In the genomic region with DNA sequence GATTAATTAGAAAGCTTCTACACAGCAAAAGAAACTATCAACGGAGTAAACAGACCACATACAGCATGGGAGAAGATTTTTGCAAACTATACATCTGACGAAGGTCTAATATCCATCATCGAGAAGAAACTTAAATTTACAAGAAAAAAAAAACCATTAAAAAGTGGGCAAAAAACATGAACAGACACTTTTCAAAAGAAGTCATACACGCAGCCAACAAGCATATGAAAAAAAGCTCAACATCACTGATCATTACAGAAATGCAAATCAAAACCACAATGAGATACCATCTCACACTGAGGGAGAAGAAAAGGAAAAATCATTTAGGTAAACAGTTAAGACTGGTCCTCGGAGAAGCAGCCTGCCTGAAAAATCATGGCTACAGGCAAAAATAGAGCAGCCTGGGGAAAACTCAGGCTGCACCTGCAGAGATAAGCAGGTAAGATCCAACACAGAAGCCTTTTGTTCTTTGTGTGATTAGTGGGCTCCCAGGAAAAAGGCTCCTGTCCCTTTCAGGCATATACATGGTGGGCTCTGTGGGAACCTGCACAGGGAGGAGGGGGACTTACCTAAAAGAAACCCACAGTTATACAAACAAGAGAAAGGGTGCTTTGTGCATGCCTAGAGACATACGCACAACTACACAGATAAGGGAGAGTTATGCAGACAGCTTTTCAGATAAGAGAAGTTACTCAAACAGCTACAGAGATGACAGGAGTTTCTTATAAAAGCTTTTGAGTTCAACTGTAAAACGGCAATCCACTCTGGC, we compare ENCODE assay signal across 16 cellular contexts. TPM values are rescaled to one million over a fixed set of nuclear protein-coding genes. Genes with fewer than 3 reads are reported as not detected.
A peak's percentile ranks its signal among the peaks of the same experiment; 100 is the strongest.
DNase-seq lines count a peak whose midpoint lies in the region; ATAC-seq, FAIRE-seq and TF ChIP-seq lines count a peak whose summit lies in the region.
"Had no signal": no experiment of that assay in that cellular context is flagged by ENCODE, and none has a peak within 500 bp of the region (broad histone marks: within the 10 kb centered on the region; RNA-seq: fewer than 3 reads in every experiment).

No MANE protein-coding gene starts in this region.

- H3K9me3 ChIP-seq in HepG2 (ENCODE audit: low read length) = peaks cover 14% of the 10 kb centered on the region; the same call in 1 of the 2 replicates
- no peaks in the 10 kb centered on the region for H3K9me3 ChIP-seq in right lobe of liver
- no peaks in the 10 kb centered on the region for H3K9me3 ChIP-seq in osteoblast (ENCODE audit: low read depth, low read length)

- H3K27ac ChIP-seq in HepG2 (ENCODE audit: extremely low read length, insufficient read depth, low read length) = peak overlapping the region; percentile 58
- no peak overlapping the region for H3K27ac ChIP-seq in right lobe of liver
- H3K27ac ChIP-seq in osteoblast (ENCODE audit: low read depth, low read length) = no peak overlapping the region
- H3K27ac ChIP-seq: 22Rv1 had no signal

- H2AFZ ChIP-seq in HepG2 (ENCODE audit: low read length) (no peak overlapping the region), osteoblast (ENCODE audit: low read length) (no peak overlapping the region)

- H3K36me3 ChIP-seq in HepG2 (replicated peaks in 1 of 2; ENCODE audit: control insufficient read depth in 1 of 2, insufficient read depth in 2 of 2, low read length in 2 of 2) (no peaks in the 10 kb centered on the region), right lobe of liver (no peaks in the 10 kb centered on the region), osteoblast (ENCODE audit: insufficient read depth, low read length) (no peaks in the 10 kb centered on the region)

- peak; percentile 92 for FAIRE-seq in HepG2 (lab: Jason Lieb, UNC)
- FAIRE-seq: GM12878, GM19239 had no signal

- CTCF ChIA-PET in HepG2 (lab: Yijun Ruan, JAX; ENCODE audit: low intra/inter-chr PET ratio, low total read pairs) = no interaction called here

- BruUV-seq in HepG2 (replicated peaks; lab: Mats Ljungman, UMichigan) = TSS peak; percentile 71

- WGBS in HepG2 (ENCODE audit: low lambda C conversion rate) = 17% methylated on average over 7 of the region's 7 CpGs
- 60% methylated on average over 7 of the region's 7 CpGs for WGBS in right lobe of liver (ENCODE audit: insufficient coverage, low coverage, low lambda C conversion rate, missing lambda C conversion rate)

- no peak overlapping the region for H3K4me3 ChIP-seq in HepG2 (replicated peaks in 1 of 3; ENCODE audit: insufficient read depth in 1 of 3, low read depth in 2 of 3, low read length in 3 of 3)
- H3K4me3 ChIP-seq in right lobe of liver = no peak overlapping the region
- H3K4me3 ChIP-seq in osteoblast (ENCODE audit: insufficient read depth, low read length) = no peak overlapping the region
- H3K4me3 ChIP-seq: GM12878 had no signal

- ATAC-seq in HepG2 (peak; percentile 97), right lobe of liver (no peak), GM18909 (IDR thresholded peaks at IDR 0.05; ENCODE audit: poor library complexity, unreplicated experiment) (no peak), HG02884 (IDR thresholded peaks at IDR 0.05; ENCODE audit: unreplicated experiment) (no peak), GM19397 (IDR thresholded peaks at IDR 0.05; ENCODE audit: unreplicated experiment) (no peak)
- ATAC-seq: CD8-positive, alpha-beta T cell; GM12878 had no signal

- peak overlapping the region; percentile 29; the same call in 1 of the 2 replicates for H3K9ac ChIP-seq in HepG2 (ENCODE audit: insufficient read depth, low read depth, low read length)

- no peaks in the 10 kb centered on the region for H4K20me1 ChIP-seq in HepG2 (ENCODE audit: insufficient read depth, low read length)
- H4K20me1 ChIP-seq in osteoblast (ENCODE audit: insufficient read depth, low read length) = no peaks in the 10 kb centered on the region

- H3K4me2 ChIP-seq in HepG2 (ENCODE audit: low read depth, low read length) (peak overlapping the region; percentile 43), osteoblast (ENCODE audit: insufficient read depth, low read length) (no peak overlapping the region)

- DNase-seq in HepG2 (ENCODE audit: low spot score) (peak; percentile 97), right lobe of liver (no peak), NCI-H526 treated with DMSO at 0.1 percent for 48 hours (lab: John Stamatoyannopoulos, UW) (peak; percentile 96), islet precursor cell (peak; percentile 58), osteoblast (ENCODE audit: insufficient read length, low spot score, missing footprints) (no peak)
- DNase-seq: CD8-positive, alpha-beta T cell; COR-L47; DMS53; HCEC 1CT; HFFc6 had no signal

- no peak for TF ChIP-seq CTCF in HepG2 (CRISPR knock-in tag; IDR thresholded peaks at IDR 0.05)
- TF ChIP-seq CTCF in right lobe of liver (IDR thresholded peaks at IDR 0.05) = no peak
- TF ChIP-seq CTCF in osteoblast (IDR thresholded peaks at IDR 0.05; ENCODE audit: extremely low read depth, low read depth, low read length) = no peak

- no peaks in the 10 kb centered on the region for H3K79me2 ChIP-seq in HepG2 (ENCODE audit: insufficient read depth, low read length)
- no peaks in the 10 kb centered on the region for H3K79me2 ChIP-seq in osteoblast (ENCODE audit: insufficient read depth, low read length)

- POLR2A ChIA-PET in HepG2 (lab: Yijun Ruan, JAX) = no interaction called here

- no peak for TF ChIP-seq POLR2A in HepG2 (IDR thresholded peaks at IDR 0.05; ENCODE audit: insufficient read depth in 1 of 2, low read depth in 2 of 2, low read length in 2 of 2)
- TF ChIP-seq POLR2A in right lobe of liver (IDR thresholded peaks at IDR 0.05) = no peak

- H3K4me1 ChIP-seq in HepG2 (ENCODE audit: insufficient read depth, low read length) = peaks cover 20% of the 10 kb centered on the region
- no peaks in the 10 kb centered on the region for H3K4me1 ChIP-seq in right lobe of liver
- no peaks in the 10 kb centered on the region for H3K4me1 ChIP-seq in osteoblast (ENCODE audit: insufficient read depth, low read length)

- TF ChIP-seq RAD21 in HepG2 (CRISPR knock-in tag; IDR thresholded peaks at IDR 0.05) = no peak

- in situ Hi-C loops in HepG2 (cut with HindIII; ENCODE audit: extremely low pct_ligation_motif_present, low pct_unique_long_range_greater_than_20kb) = no loop called here

- TF ChIP-seq EP300 in HepG2 (IDR thresholded peaks at IDR 0.05; ENCODE audit: low read depth in 2 of 2, low read length in 2 of 2) (peak in 1 of 2 experiments; percentile 82; a peak in 2 of 4 replicates), HepG2 (CRISPR knock-in tag; IDR thresholded peaks at IDR 0.05; ENCODE audit: borderline replicate concordance) (peak; percentile 31; the same call in 1 of the 2 replicates)

- H3K27me3 ChIP-seq in HepG2 (ENCODE audit: control insufficient read depth in 1 of 2, insufficient read depth in 2 of 2, low read length in 2 of 2) = no peaks in the 10 kb centered on the region
- no peaks in the 10 kb centered on the region for H3K27me3 ChIP-seq in right lobe of liver
- H3K27me3 ChIP-seq in osteoblast (ENCODE audit: insufficient read depth, low read length) = peaks cover 4% of the 10 kb centered on the region

- intact Hi-C loops in HepG2 (cut with micrococcal nuclease; ENCODE audit: unreplicated experiment) (loop anchor here (2.0 kb wide), 1 partner anchor 33 kb away; no protein-coding TSS in a partner anchor), right lobe of liver (cut with DNase I) (no loop called here)

TF ChIP-seq in HepG2, 621 proteins besides CTCF, POLR2A, EP300 and RAD21 (continues in another document):
- TF ChIP-seq BCL6 (CRISPR knock-in tag; IDR thresholded peaks at IDR 0.05) = peak; percentile 69
- TF ChIP-seq ZEB1 (IDR thresholded peaks at IDR 0.05; ENCODE audit: insufficient replicate concordance, low read depth) = peak; percentile 57
- TF ChIP-seq SOX6 (IDR thresholded peaks at IDR 0.05) = no peak
- peak; percentile 69 for TF ChIP-seq SOX6 (CRISPR knock-in tag; IDR thresholded peaks at IDR 0.05)
- TF ChIP-seq PRMT3 (CRISPR knock-in tag; IDR thresholded peaks at IDR 0.05; ENCODE audit: borderline replicate concordance, low read depth) = no peak
- peak; percentile 51; the same call in 1 of the 2 replicates for TF ChIP-seq PHF21A (CRISPR knock-in tag; IDR thresholded peaks at IDR 0.05)

RNA-seq across cellular contexts. Expression of a gene that starts 49.3 kb away (rescaled TPM):
- total RNA-seq in HepG2 (2016; rRNA removed; fragmentation: Illumina TruSeq; extraction: Trizol) = 2.4 and 3.4 TPM in 2 replicates
- 0.30 and 0.35 TPM in 2 replicates for total RNA-seq in HepG2 (2016; cell fraction: cytosol; rRNA removed; fragmentation: Illumina TruSeq; extraction: Trizol; ENCODE audit: low read depth)
- total RNA-seq in HepG2 (2016; cell fraction: insoluble cytoplasmic fraction; rRNA removed; fragmentation: Illumina TruSeq; extraction: Trizol) = 2.2 and 2.8 TPM in 2 replicates
- total RNA-seq in HepG2 (2016; cell fraction: membrane; rRNA removed; fragmentation: Illumina TruSeq; extraction: Trizol) = 1.4 and 1.5 TPM in 2 replicates
- total RNA-seq in HepG2 (2016; cell fraction: nucleus; rRNA removed; fragmentation: Illumina TruSeq; extraction: Trizol) = 2.1 and 2.3 TPM in 2 replicates
- 0.63 and 0.79 TPM in 2 replicates for polyA plus RNA-seq in HepG2 (2011; rRNA removed)
- 0.55 and 0.58 TPM in 2 replicates for polyA plus RNA-seq in HepG2 (2011; cell fraction: cytosol; rRNA removed)
- 0.38 and 0.43 TPM in 2 replicates for polyA plus RNA-seq in HepG2 (2011; cell fraction: nucleus; rRNA removed)
- 0.31 and 0.35 TPM in 2 replicates for polyA plus RNA-seq in HepG2 (2012)
- 0.15 and 0.18 TPM in 2 replicates for polyA plus RNA-seq in HepG2 (2016; cell fraction: cytosol; fragmentation: Illumina TruSeq; extraction: Trizol; ENCODE audit: low read depth)
- 2.2 and 2.5 TPM in 2 replicates for polyA plus RNA-seq in HepG2 (2016; cell fraction: insoluble cytoplasmic fraction; fragmentation: Illumina TruSeq; extraction: Trizol; ENCODE audit: low read depth)
- polyA plus RNA-seq in HepG2 (2016; cell fraction: membrane; fragmentation: Illumina TruSeq; extraction: Trizol; ENCODE audit: low read depth) = 0.65 and 0.73 TPM in 2 replicates
- polyA plus RNA-seq in HepG2 (2016; cell fraction: nucleus; fragmentation: Illumina TruSeq; extraction: Trizol; ENCODE audit: insufficient read depth, low read depth) = 2.1 TPM in 2 replicates
- polyA minus RNA-seq in HepG2 (2011; rRNA and poly(A)+ RNA removed; ENCODE audit: low replicate concordance) = 3.4 TPM in 1 of 2 replicates, not detected in the other
- polyA minus RNA-seq in HepG2 (2011; cell fraction: cytosol; rRNA and poly(A)+ RNA removed) = 1.4 and 1.9 TPM in 2 replicates
- polyA minus RNA-seq in HepG2 (2011; cell fraction: nucleus; rRNA and poly(A)+ RNA removed) = 1.0 and 1.2 TPM in 2 replicates
- total RNA-seq in right lobe of liver = under 1 TPM; 0.06 to 0.69 (median 0.30) TPM
- total RNA-seq in osteoblast = 1.4 and 1.5 TPM in 2 replicates
- total RNA-seq: CD8-positive, alpha-beta T cell had no signal

Comparison
In these comparisons a context has a peak if more than half of its experiments do, and no peak if none do; other contexts are left out.
1. DNase-seq: peak in HepG2 (single experiment), NCI-H526 treated with DMSO at 0.1 percent for 48 hours (single experiment) and islet precursor cell (single experiment); none in right lobe of liver (0 of 3) and osteoblast (single experiment).